In genomic region chr1:240190881-240191385, GRCh38 we compare ENCODE assay signal across 1 cellular context.
TF ChIP-seq lines count a peak whose summit lies in the region.

No MANE protein-coding gene starts in this region.

TF ChIP-seq in GM23338, 12 proteins besides CTCF, POLR2A, EP300 and RAD21 (continued from another document):
- TF ChIP-seq ZNF462 (CRISPR knock-in tag; IDR thresholded peaks at IDR 0.05) (no peak), ZNF331 (CRISPR knock-in tag; IDR thresholded peaks at IDR 0.05; ENCODE audit: low read depth) (no peak), JUNB (IDR thresholded peaks at IDR 0.05; ENCODE audit: unreplicated experiment) (no peak), POLR2AphosphoS5 (IDR thresholded peaks at IDR 0.05; ENCODE audit: low read depth) (no peak), ETS1 (IDR thresholded peaks at IDR 0.05) (no peak), ZNF114 (CRISPR knock-in tag; IDR thresholded peaks at IDR 0.05) (no peak), CREB1 (CRISPR knock-in tag; IDR thresholded peaks at IDR 0.05; ENCODE audit: low read depth) (no peak)
TF ChIP-seq in GM23338: peak in this region for 0.
